Comparison of ENCODE assay signal across 8 cellular contexts in genomic region chr7:48089415-48089975, GRCh38. TPM values are rescaled to one million over a fixed set of nuclear protein-coding genes. Genes with fewer than 3 reads are reported as not detected.
A peak's percentile ranks its signal among the peaks of the same experiment; 100 is the strongest.
DNase-seq lines count a peak whose midpoint lies in the region; ATAC-seq and TF ChIP-seq lines count a peak whose summit lies in the region.

No MANE protein-coding gene starts in this region.

- peaks cover 28% of the 10 kb centered on the region for H3K79me2 ChIP-seq in SK-N-SH (ENCODE audit: insufficient read depth)

- peaks cover 20 to 45% of the 10 kb centered on the region in 2 experiments for H3K4me1 ChIP-seq in SK-N-SH (ENCODE audit: control insufficient read depth in 1 of 2, insufficient read depth in 2 of 2, low read depth in 1 of 2, low read length in 1 of 2)

- no peaks in the 10 kb centered on the region for H3K9me3 Mint-ChIP-seq in MCF 10A (ENCODE audit: unreplicated experiment)

- H3K36me3 Mint-ChIP-seq in MCF 10A (ENCODE audit: insufficient read depth, unreplicated experiment), result peaks cover 33% of the 10 kb centered on the region

- TF ChIP-seq CTCF in SK-N-SH (IDR thresholded peaks at IDR 0.05) (no peak), MCF 10A (IDR thresholded peaks at IDR 0.05; ENCODE audit: unreplicated experiment) (no peak)

- H3K36me3 ChIP-seq in SK-N-SH (replicated peaks in 1 of 2; ENCODE audit: control insufficient read depth in 1 of 2, insufficient read depth in 2 of 2, low read length in 1 of 2), result peaks cover 17 to 36% of the 10 kb centered on the region in 2 experiments

- no peak for TF ChIP-seq RAD21 in SK-N-SH (IDR thresholded peaks at IDR 0.05; ENCODE audit: low read length)

- POLR2A ChIA-PET in SK-N-SH (lab: Yijun Ruan, JAX) (no interaction called here), MCF 10A (lab: Yijun Ruan, JAX) (interaction anchor here (0.7 to 2.3 kb wide), 12 partner anchors 11 to 489 kb away, joined by 3 to 10 read pairs (median 4); no protein-coding TSS in a partner anchor)

- peaks cover 54% of the 10 kb centered on the region for H3K4me1 Mint-ChIP-seq in MCF 10A (ENCODE audit: insufficient read depth, unreplicated experiment)

- ATAC-seq in HG03103 (IDR thresholded peaks at IDR 0.05; ENCODE audit: low read depth, unreplicated experiment) (peak; percentile 14), left colon (peak; percentile 47)

- H3K9ac ChIP-seq in SK-N-SH, result peak overlapping the region; percentile 96

- H3K4me2 ChIP-seq in SK-N-SH, result peak overlapping the region; percentile 97

- peak overlapping the region; percentile 65; the same call in 1 of the 2 replicates for H2AFZ ChIP-seq in SK-N-SH (ENCODE audit: low read depth)

- no peaks in the 10 kb centered on the region for H4K20me1 ChIP-seq in SK-N-SH (ENCODE audit: insufficient read depth)

- CTCF ChIA-PET in SK-N-SH (lab: Yijun Ruan, JAX), result interaction anchor here (0.9 to 8.4 kb wide), 5 partner anchors 14 to 823 kb away, joined by 3 to 63 read pairs (median 5); no protein-coding TSS in a partner anchor
- CTCF ChIA-PET in MCF 10A (lab: Yijun Ruan, JAX), result interaction anchor here (0.7 to 1.6 kb wide), 5 partner anchors 24 to 145 kb away, joined by 3 to 6 read pairs (median 5); no protein-coding TSS in a partner anchor

- peak overlapping the region; percentile 83 for H3K4me3 Mint-ChIP-seq in MCF 10A (ENCODE audit: unreplicated experiment)

- peak overlapping the region; percentile 88 for H3K27ac Mint-ChIP-seq in MCF 10A (ENCODE audit: low read depth, unreplicated experiment)

- H3K9me2 ChIP-seq in SK-N-SH, result no peaks in the 10 kb centered on the region

- H3K27me3 ChIP-seq in SK-N-SH (ENCODE audit: insufficient read depth), result no peaks in the 10 kb centered on the region

- peaks cover 33% of the 10 kb centered on the region for H3F3A ChIP-seq in SK-N-SH (replicated peaks; ENCODE audit: insufficient read depth)

- TF ChIP-seq EP300 in SK-N-SH (IDR thresholded peaks at IDR 0.05; ENCODE audit: borderline replicate concordance in 1 of 2, low read depth in 1 of 2, low read length in 1 of 2), result no peak

- peak; percentile 57 for DNase-seq in stimulated activated CD4-positive, alpha-beta T cell treated with anti-CD3 and anti-CD28 coated beads, Interleukin-12 subunit alpha, Interleukin-12 subunit beta, amount 100 ng/mL, for 4 hours
- DNase-seq in stimulated activated CD4-positive, alpha-beta T cell treated with anti-CD3 and anti-CD28 coated beads, Interleukin-1b, Interleukin-23, amount 100 ng/mL, for 48 hours, result no peak
- DNase-seq in SK-N-SH, result peak; percentile 82
- no peak for DNase-seq in MCF 10A (ENCODE audit: unreplicated experiment)
- DNase-seq in left colon, result peak; percentile 67 to 82
- DNase-seq in stimulated activated CD4-positive, alpha-beta T cell treated with anti-CD3 and anti-CD28 coated beads, TNF-alpha, amount 100 ng/mL, for 4 hours (ENCODE audit: low read depth in 3 of 3), result peak in 2 of 3 experiments; percentile 52 to 54
- DNase-seq in foreskin melanocyte, result no peak

- H3K27ac ChIP-seq in SK-N-SH (ENCODE audit: low read depth in 2 of 2, low read length in 1 of 2), result peak overlapping the region; percentile 56 to 100

- no TSS peak for BruUV-seq in MCF 10A (replicated peaks; lab: Mats Ljungman, UMichigan)

- WGBS in SK-N-SH (ENCODE audit: low lambda C conversion rate), result 6% methylated on average over 17 of the region's 53 CpGs

- no peaks in the 10 kb centered on the region for H3K9me3 ChIP-seq in SK-N-SH

- H3K27me3 Mint-ChIP-seq in MCF 10A (ENCODE audit: insufficient read depth, unreplicated experiment), result no peaks in the 10 kb centered on the region

- intact Hi-C loops in MCF 10A (cut with micrococcal nuclease) (loop anchor here (1.0 kb wide), 2 partner anchors 98 to 110 kb away; partner anchors contain the start of gene HUS1), left colon (cut with DNase I, micrococcal nuclease) (no loop called here)

- peak overlapping the region; percentile 77 to 82 for H3K4me3 ChIP-seq in SK-N-SH (ENCODE audit: low read depth in 2 of 2, low read length in 1 of 2)

TF ChIP-seq in SK-N-SH, 30 proteins besides CTCF, POLR2A, EP300 and RAD21:
- TF ChIP-seq, protein P1, sequence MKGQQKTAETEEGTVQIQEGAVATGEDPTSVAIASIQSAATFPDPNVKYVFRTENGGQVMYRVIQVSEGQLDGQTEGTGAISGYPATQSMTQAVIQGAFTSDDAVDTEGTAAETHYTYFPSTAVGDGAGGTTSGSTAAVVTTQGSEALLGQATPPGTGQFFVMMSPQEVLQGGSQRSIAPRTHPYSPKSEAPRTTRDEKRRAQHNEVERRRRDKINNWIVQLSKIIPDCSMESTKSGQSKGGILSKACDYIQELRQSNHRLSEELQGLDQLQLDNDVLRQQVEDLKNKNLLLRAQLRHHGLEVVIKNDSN (IDR thresholded peaks at IDR 0.05; ENCODE audit: borderline replicate concordance, low read depth), result 0 out of 2 replicates have a peak, but pooled peaks have one; percentile 8
- TF ChIP-seq NRF1 (IDR thresholded peaks at IDR 0.05; ENCODE audit: low read depth, low read length) (peak; percentile 66), EZH2phosphoT487 (IDR thresholded peaks at IDR 0.05; ENCODE audit: borderline replicate concordance, low read depth) (no peak)
- TF ChIP-seq, protein P2, sequence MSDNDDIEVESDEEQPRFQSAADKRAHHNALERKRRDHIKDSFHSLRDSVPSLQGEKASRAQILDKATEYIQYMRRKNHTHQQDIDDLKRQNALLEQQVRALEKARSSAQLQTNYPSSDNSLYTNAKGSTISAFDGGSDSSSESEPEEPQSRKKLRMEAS (IDR thresholded peaks at IDR 0.05; ENCODE audit: low read depth), result peak; percentile 27; the same call in 1 of the 2 replicates
TF ChIP-seq in SK-N-SH: peak in this region for 3.

RNA-seq across cellular contexts. Expression of gene UPP1, which starts 0.4 kb away (rescaled TPM):
- polyA plus RNA-seq in SK-N-SH (2012; rRNA removed), result 56.9 and 57.5 TPM in 2 replicates
- 26.2 and 38.7 TPM in 2 replicates for polyA plus RNA-seq in SK-N-SH (2012; cell fraction: cytosol; rRNA removed)
- polyA plus RNA-seq in SK-N-SH (2012; cell fraction: nucleus; rRNA removed), result 145 and 194 TPM in 2 replicates
- total RNA-seq in MCF 10A (2022), result 602 and 797 TPM in 2 replicates
- 10 to 100 TPM; 45.6 to 54.2 TPM for total RNA-seq in left colon

RNA-seq across cellular contexts. Expression of gene C7orf57, which starts 54.2 kb away (rescaled TPM):
- 0.41 and 0.71 TPM in 2 replicates for polyA plus RNA-seq in SK-N-SH (2012; rRNA removed)
- polyA plus RNA-seq in SK-N-SH (2012; cell fraction: cytosol; rRNA removed), result 0.50 TPM in 2 replicates
- polyA plus RNA-seq in SK-N-SH (2012; cell fraction: nucleus; rRNA removed), result 0.28 and 0.93 TPM in 2 replicates
- total RNA-seq in MCF 10A (2022) (0.37 and 0.52 TPM in 2 replicates), left colon (not detected)

Comparison
In these comparisons a context has a peak if more than half of its experiments do, and no peak if none do; other contexts are left out.
1. DNase-seq: peak in stimulated activated CD4-positive, alpha-beta T cell treated with anti-CD3 and anti-CD28 coated beads, Interleukin-12 subunit alpha, Interleukin-12 subunit beta, amount 100 ng/mL, for 4 hours (single experiment), SK-N-SH (single experiment), left colon (2 of 2) and stimulated activated CD4-positive, alpha-beta T cell treated with anti-CD3 and anti-CD28 coated beads, TNF-alpha, amount 100 ng/mL, for 4 hours (2 of 3); none in stimulated activated CD4-positive, alpha-beta T cell treated with anti-CD3 and anti-CD28 coated beads, Interleukin-1b, Interleukin-23, amount 100 ng/mL, for 48 hours (single experiment), MCF 10A (single experiment) and foreskin melanocyte (single experiment).
2. RNA of gene UPP1, which starts 0.4 kb away (total RNA-seq): 602 to 797 TPM in MCF 10A; 45.6 to 54.2 TPM in left colon; every median in the first group is over 10 times any median in the second.